In genomic region chr12:10941916-10942607, GRCh38 we compare ENCODE assay signal across 15 cellular contexts. TPM values are rescaled to one million over a fixed set of nuclear protein-coding genes. Genes with fewer than 3 reads are reported as not detected.
DNase-seq lines count a peak whose midpoint lies in the region; ATAC-seq, FAIRE-seq and TF ChIP-seq lines count a peak whose summit lies in the region.
"Had no signal": no experiment of that assay in that cellular context is flagged by ENCODE, and none has a peak within 500 bp of the region (broad histone marks: within the 10 kb centered on the region; RNA-seq: fewer than 3 reads in every experiment).

No MANE protein-coding gene starts in this region.

- H3K9me3 ChIP-seq in HUES6 (ENCODE audit: control insufficient read depth, insufficient read depth, low read depth, low read length) (peaks cover 27% of the 10 kb centered on the region), GM12878 (replicated peaks; ENCODE audit: control insufficient read depth, insufficient read depth, low read length) (no peaks in the 10 kb centered on the region; the same call in 2 of the 3 replicates), right lobe of liver (no peaks in the 10 kb centered on the region)

- H3K27me3 ChIP-seq in HUES6 (ENCODE audit: control insufficient read depth, insufficient read depth, low read length) (no peaks in the 10 kb centered on the region), GM12878 (replicated peaks in 1 of 2; ENCODE audit: control insufficient read depth in 2 of 2, insufficient read depth in 2 of 2, low read length in 1 of 2) (no peaks in the 10 kb centered on the region), right lobe of liver (no peaks in the 10 kb centered on the region)
- H3K27me3 ChIP-seq: BLaER1 treated with 17β-estradiol and CSF1 and Interleukin-3, amounts not matched to agents 10 nM and 100 nM had no signal

- BruUV-seq in GM12878 (replicated peaks; lab: Mats Ljungman, UMichigan): no TSS peak

- H3K4me2 ChIP-seq in GM12878 (ENCODE audit: control insufficient read depth, insufficient read depth): no peak overlapping the region
- H3K4me2 ChIP-seq: BLaER1 treated with 17β-estradiol and CSF1 and Interleukin-3, amounts not matched to agents 10 nM and 100 nM had no signal

- no peak for FAIRE-seq in GM12878 (lab: Jason Lieb, UNC)
- FAIRE-seq: HTR-8/SVneo had no signal

- in situ Hi-C loops in Caki2 (cut with HindIII; ENCODE audit: low pct_unique_long_range_greater_than_20kb, low sequenced_read_pairs): no loop called here
- in situ Hi-C loops in GM12878 (cut with MboI): no loop called here

- WGBS in GM12878 (ENCODE audit: insufficient coverage, insufficient replicate concordance, low lambda C conversion rate, missing lambda C conversion rate): 96% methylated on average over 4 of the region's 4 CpGs
- WGBS in right lobe of liver (ENCODE audit: insufficient coverage, low coverage, low lambda C conversion rate, missing lambda C conversion rate): 100% methylated on average over 1 of the region's 4 CpGs

- H4K20me1 ChIP-seq in GM12878 (ENCODE audit: control insufficient read depth, insufficient read depth): no peaks in the 10 kb centered on the region
- H4K20me1 ChIP-seq: BLaER1 treated with 17β-estradiol and CSF1 and Interleukin-3, amounts not matched to agents 10 nM and 100 nM had no signal

- H3K4me3 ChIP-seq in HUES6 (ENCODE audit: low read depth, low read length) (no peak overlapping the region), GM12878 (no peak overlapping the region), right lobe of liver (no peak overlapping the region)
- H3K4me3 ChIP-seq: BLaER1 treated with 17β-estradiol and CSF1 and Interleukin-3, amounts not matched to agents 10 nM and 100 nM had no signal

- TF ChIP-seq POLR2A in GM12878 (IDR thresholded peaks at IDR 0.05; ENCODE audit: low read depth, low read length): no peak
- no peak for TF ChIP-seq POLR2A in right lobe of liver (IDR thresholded peaks at IDR 0.05)

- TF ChIP-seq RAD21 in GM12878 (IDR thresholded peaks at IDR 0.05; ENCODE audit: insufficient read depth, low read depth, low read length): no peak

- ATAC-seq in GM12878: peak; percentile 24
- ATAC-seq in right lobe of liver: peak; percentile 26 to 37 (median 32)
- ATAC-seq in omental fat pad (ENCODE audit: low FRiP score): no peak
- ATAC-seq: naive thymus-derived CD8-positive, alpha-beta T cell had no signal

- H2AFZ ChIP-seq in GM12878 (ENCODE audit: control insufficient read depth, low read depth, low read length): no peak overlapping the region

- TF ChIP-seq CTCF in GM12878 (IDR thresholded peaks at IDR 0.05 in 2 of 3, conservative IDR thresholded peaks at IDR 0.05 in 1 of 3; ENCODE audit: control insufficient read depth in 2 of 3, extremely low read depth in 1 of 3, insufficient read depth in 1 of 3, low read depth in 3 of 3, low read length in 3 of 3) (no peak), right lobe of liver (IDR thresholded peaks at IDR 0.05) (no peak), omental fat pad (IDR thresholded peaks at IDR 0.05) (no peak)

- SMC1A ChIA-PET in GM12878 (lab: Charles Lee; ENCODE audit: uncharacterized antibody, unreplicated experiment): interaction anchor here (0.5 to 2.1 kb wide), 5 partner anchors 9 to 236 kb away, joined by 3 to 7 read pairs (median 3); no protein-coding TSS in a partner anchor

- POLR2A ChIA-PET in GM12878 (lab: Charles Lee): interaction anchor here (0.6 kb wide), 1 partner anchor 289 kb away, joined by 3 read pairs; no protein-coding TSS in a partner anchor

- no peak for TF ChIP-seq EP300 in GM12878 (IDR thresholded peaks at IDR 0.05; ENCODE audit: borderline replicate concordance in 1 of 2, control insufficient read depth in 1 of 2, low read depth in 2 of 2, low read length in 2 of 2)

- no peaks in the 10 kb centered on the region for H3K79me2 ChIP-seq in GM12878 (ENCODE audit: control insufficient read depth, insufficient read depth, low read length)

- H3K4me1 ChIP-seq in HUES6 (ENCODE audit: control insufficient read depth, insufficient read depth, low read length) (peaks cover 12% of the 10 kb centered on the region), GM12878 (ENCODE audit: control insufficient read depth, insufficient read depth, low read length) (no peaks in the 10 kb centered on the region), right lobe of liver (no peaks in the 10 kb centered on the region)
- H3K4me1 ChIP-seq: BLaER1 treated with 17β-estradiol and CSF1 and Interleukin-3, amounts not matched to agents 10 nM and 100 nM had no signal

- H3K9ac ChIP-seq in HUES6 (ENCODE audit: low read length) (peak overlapping the region; percentile 71), GM12878 (ENCODE audit: control insufficient read depth, insufficient read depth, low read length) (no peak overlapping the region)
- H3K9ac ChIP-seq: BLaER1 treated with 17β-estradiol and CSF1 and Interleukin-3, amounts not matched to agents 10 nM and 100 nM had no signal

- CTCF ChIA-PET in GM12878 (lab: Yijun Ruan, JAX): interaction anchor here (1.5 kb wide), 1 partner anchor 8 kb away, joined by 3 read pairs; no protein-coding TSS in a partner anchor

- RAD21 ChIA-PET in GM12878 (lab: Charles Lee; ENCODE audit: unreplicated experiment): no interaction called here

- no peaks in the 10 kb centered on the region for H3K36me3 ChIP-seq in HUES6 (ENCODE audit: control insufficient read depth, insufficient read depth, low read length)
- H3K36me3 ChIP-seq in GM12878 (ENCODE audit: control insufficient read depth in 2 of 2, insufficient read depth in 2 of 2, low read length in 1 of 2): no peaks in the 10 kb centered on the region
- no peaks in the 10 kb centered on the region for H3K36me3 ChIP-seq in right lobe of liver

- peak overlapping the region; percentile 62; the same call in 1 of the 2 replicates for H3K27ac ChIP-seq in HUES6 (ENCODE audit: low read depth, low read length)
- H3K27ac ChIP-seq in GM12878 (ENCODE audit: control insufficient read depth, insufficient read depth): no peak overlapping the region
- H3K27ac ChIP-seq in right lobe of liver: no peak overlapping the region
- H3K27ac ChIP-seq: BLaER1 treated with 17β-estradiol and CSF1 and Interleukin-3, amounts not matched to agents 10 nM and 100 nM had no signal

- DNase-seq in Caki2 (ENCODE audit: low read depth) (peak; percentile 71), GM12878 (ENCODE audit: low read depth, low spot score) (peak; percentile 9), right lobe of liver (no peak), omental fat pad (ENCODE audit: low spot score) (no peak), COLO829 (ENCODE audit: low spot score) (no peak), GF-D8 (lab: John Stamatoyannopoulos, UW) (no peak)
- DNase-seq in stimulated activated CD4-positive, alpha-beta T cell treated with anti-CD3 and anti-CD28 coated beads, Interleukin-4, amount 100 ng/mL, for 1 hour: no peak
- DNase-seq: activated B cell treated with CpG ODN at 0.5 μM for 24 hours; activated effector memory CD4-positive, alpha-beta T cell treated with Interleukin-2 at 50 U/mL for 16 hours; hippocampal formation; naive thymus-derived CD8-positive, alpha-beta T cell; NCI-H2029 had no signal

- intact Hi-C loops in GM12878 (cut with micrococcal nuclease; ENCODE audit: unreplicated experiment): no loop called here
- intact Hi-C loops in right lobe of liver (cut with DNase I): no loop called here

RNA-seq across cellular contexts. Expression of gene TAS2R14, which starts 3.0 kb away (rescaled TPM):
- total RNA-seq in Caki2 (2014; rRNA removed; shearing (Covaris generic); ENCODE audit: low replicate concordance): not detected in 2 replicates
- total RNA-seq in GM12878 (2013; cell fraction: nucleolus; rRNA removed): 110 and 116 TPM in 2 replicates
- total RNA-seq in GM12878 (2014; rRNA removed) (3.0 and 5.6 TPM in 2 replicates), GM12878 (2014; rRNA removed; fragmentation: Illumina TruSeq; extraction: Trizol) (4.4 and 5.6 TPM in 2 replicates), GM12878 (2021) (1.5 and 1.8 TPM in 2 replicates), right lobe of liver (1 to 10 TPM in 3 of 6 experiments, under 1 TPM in 3; 0.81 to 4.2 (median 1.6) TPM), omental fat pad (1 to 10 TPM; 1.9 to 8.7 (median 3.0) TPM)
- 0.92 TPM for polyA plus RNA-seq in GM12878 (2011; ENCODE audit: low read depth)
- polyA plus RNA-seq in GM12878 (2011; rRNA removed) (3.2 and 5.5 TPM in 2 replicates), GM12878 (2014; fragmentation: Illumina TruSeq; extraction: Trizol) (2.0 and 2.6 TPM in 2 replicates), GM12878 (2014; fragmentation: Nextera tagmentation; extraction: Ambion mirVana) (1 to 10 TPM; 1.6 to 3.1 TPM), GM12878 (2014; rRNA removed) (0.71 and 1.2 TPM in 2 replicates), GM12878 (2016; fragmentation: Nextera tagmentation; extraction: Ambion mirVana) (1 to 10 TPM; 1.7 to 2.3 TPM)
- polyA plus RNA-seq in GM12878 (2011; cell fraction: cytosol; rRNA removed): 0.34 and 0.40 TPM in 2 replicates
- 10.8 and 12.6 TPM in 2 replicates for polyA plus RNA-seq in GM12878 (2011; cell fraction: nucleus; rRNA removed)
- 0.86 and 1.7 TPM in 2 replicates for polyA plus RNA-seq in GM12878 (2012)
- polyA minus RNA-seq in GM12878 (2011; rRNA and poly(A)+ RNA removed): 7.8 and 11.6 TPM in 2 replicates
- polyA minus RNA-seq in GM12878 (2011; cell fraction: cytosol; rRNA and poly(A)+ RNA removed): 0.67 TPM in 1 of 2 replicates, not detected in the other
- 30.5 and 48.6 TPM in 2 replicates for polyA minus RNA-seq in GM12878 (2011; cell fraction: nucleus; rRNA and poly(A)+ RNA removed)

RNA-seq across cellular contexts. Expression of gene PRH2, which starts 13.0 kb away (rescaled TPM):
- total RNA-seq in Caki2 (2014; rRNA removed; shearing (Covaris generic); ENCODE audit: low replicate concordance): not detected in 2 replicates
- not detected in 2 replicates for total RNA-seq in GM12878 (2013; cell fraction: nucleolus; rRNA removed)
- total RNA-seq in GM12878 (2014; rRNA removed) (not detected in 2 replicates), GM12878 (2014; rRNA removed; fragmentation: Illumina TruSeq; extraction: Trizol) (not detected in 2 replicates), GM12878 (2021) (not detected in 2 replicates), right lobe of liver (not detected), omental fat pad (not detected)
- not detected for polyA plus RNA-seq in GM12878 (2011; ENCODE audit: low read depth)
- polyA plus RNA-seq in GM12878 (2011; rRNA removed) (0.14 TPM in 1 of 2 replicates, not detected in the other), GM12878 (2014; fragmentation: Illumina TruSeq; extraction: Trizol) (not detected in 2 replicates), GM12878 (2014; fragmentation: Nextera tagmentation; extraction: Ambion mirVana) (not detected), GM12878 (2014; rRNA removed) (not detected in 2 replicates), GM12878 (2016; fragmentation: Nextera tagmentation; extraction: Ambion mirVana) (under 1 TPM in 1 of 2 experiments, not detected in 1; 0.50 TPM)
- polyA plus RNA-seq in GM12878 (2011; cell fraction: cytosol; rRNA removed): not detected in 2 replicates
- not detected in 2 replicates for polyA plus RNA-seq in GM12878 (2011; cell fraction: nucleus; rRNA removed)
- not detected in 2 replicates for polyA plus RNA-seq in GM12878 (2012)
- polyA minus RNA-seq in GM12878 (2011; rRNA and poly(A)+ RNA removed): not detected in 2 replicates
- not detected in 2 replicates for polyA minus RNA-seq in GM12878 (2011; cell fraction: cytosol; rRNA and poly(A)+ RNA removed)
- 0.96 TPM in 1 of 2 replicates, not detected in the other for polyA minus RNA-seq in GM12878 (2011; cell fraction: nucleus; rRNA and poly(A)+ RNA removed)
- total RNA-seq: activated B cell treated with CpG ODN at 0.5 μM for 24 hours; naive thymus-derived CD8-positive, alpha-beta T cell had no signal
- polyA plus RNA-seq: naive thymus-derived CD8-positive, alpha-beta T cell had no signal

RNA-seq across cellular contexts. Expression of gene TAS2R13, which starts 32.7 kb away (rescaled TPM):
- not detected in 2 replicates for total RNA-seq in Caki2 (2014; rRNA removed; shearing (Covaris generic); ENCODE audit: low replicate concordance)
- total RNA-seq in GM12878 (2013; cell fraction: nucleolus; rRNA removed): 68.7 and 78.7 TPM in 2 replicates
- total RNA-seq in GM12878 (2014; rRNA removed) (1.8 and 1.9 TPM in 2 replicates), GM12878 (2014; rRNA removed; fragmentation: Illumina TruSeq; extraction: Trizol) (2.2 and 2.9 TPM in 2 replicates), GM12878 (2021) (0.72 and 1.0 TPM in 2 replicates), right lobe of liver (1 to 10 TPM in 2 of 6 experiments, under 1 TPM in 4; 0.51 to 2.4 (median 0.81) TPM), omental fat pad (1 to 10 TPM; 1.3 to 5.5 (median 3.0) TPM)
- polyA plus RNA-seq in GM12878 (2011; ENCODE audit: low read depth): not detected
- polyA plus RNA-seq in GM12878 (2011; rRNA removed) (0.30 and 0.75 TPM in 2 replicates), GM12878 (2014; fragmentation: Illumina TruSeq; extraction: Trizol) (0.12 TPM in 1 of 2 replicates, not detected in the other), GM12878 (2014; fragmentation: Nextera tagmentation; extraction: Ambion mirVana) (not detected), GM12878 (2014; rRNA removed) (0.13 TPM in 1 of 2 replicates, not detected in the other), GM12878 (2016; fragmentation: Nextera tagmentation; extraction: Ambion mirVana) (not detected)
- not detected in 2 replicates for polyA plus RNA-seq in GM12878 (2011; cell fraction: cytosol; rRNA removed)
- polyA plus RNA-seq in GM12878 (2011; cell fraction: nucleus; rRNA removed): 1.3 and 2.0 TPM in 2 replicates
- not detected in 2 replicates for polyA plus RNA-seq in GM12878 (2012)
- 8.0 and 9.1 TPM in 2 replicates for polyA minus RNA-seq in GM12878 (2011; rRNA and poly(A)+ RNA removed)
- not detected in 2 replicates for polyA minus RNA-seq in GM12878 (2011; cell fraction: cytosol; rRNA and poly(A)+ RNA removed)
- polyA minus RNA-seq in GM12878 (2011; cell fraction: nucleus; rRNA and poly(A)+ RNA removed): 14.1 and 27.2 TPM in 2 replicates
- polyA plus RNA-seq: naive thymus-derived CD8-positive, alpha-beta T cell had no signal

RNA-seq across cellular contexts. Expression of gene TAS2R50, which starts 44.6 kb away (rescaled TPM):
- not detected in 2 replicates for total RNA-seq in Caki2 (2014; rRNA removed; shearing (Covaris generic); ENCODE audit: low replicate concordance)
- total RNA-seq in GM12878 (2013; cell fraction: nucleolus; rRNA removed): 87.4 and 92.9 TPM in 2 replicates
- total RNA-seq in GM12878 (2014; rRNA removed) (3.2 and 3.4 TPM in 2 replicates), GM12878 (2014; rRNA removed; fragmentation: Illumina TruSeq; extraction: Trizol) (2.8 and 3.1 TPM in 2 replicates), GM12878 (2021) (0.74 and 1.6 TPM in 2 replicates), right lobe of liver (1 to 10 TPM in 2 of 6 experiments, under 1 TPM in 4; 0.60 to 1.7 (median 0.78) TPM), omental fat pad (10 to 100 TPM in 1 of 4 donors, 1 to 10 TPM in 3; 2.0 to 12.1 (median 3.8) TPM)
- not detected for polyA plus RNA-seq in GM12878 (2011; ENCODE audit: low read depth)
- polyA plus RNA-seq in GM12878 (2011; rRNA removed) (0.69 and 0.78 TPM in 2 replicates), GM12878 (2014; fragmentation: Illumina TruSeq; extraction: Trizol) (not detected in 2 replicates), GM12878 (2014; fragmentation: Nextera tagmentation; extraction: Ambion mirVana) (not detected), GM12878 (2014; rRNA removed) (0.13 TPM in 1 of 2 replicates, not detected in the other), GM12878 (2016; fragmentation: Nextera tagmentation; extraction: Ambion mirVana) (under 1 TPM in 1 of 2 experiments, not detected in 1; 0.33 TPM)
- not detected in 2 replicates for polyA plus RNA-seq in GM12878 (2011; cell fraction: cytosol; rRNA removed)
- polyA plus RNA-seq in GM12878 (2011; cell fraction: nucleus; rRNA removed): 2.1 and 2.5 TPM in 2 replicates
- polyA plus RNA-seq in GM12878 (2012): 0.11 TPM in 1 of 2 replicates, not detected in the other
- 18.9 and 20.8 TPM in 2 replicates for polyA minus RNA-seq in GM12878 (2011; rRNA and poly(A)+ RNA removed)
- polyA minus RNA-seq in GM12878 (2011; cell fraction: cytosol; rRNA and poly(A)+ RNA removed): not detected in 2 replicates
- 35.7 and 57.3 TPM in 2 replicates for polyA minus RNA-seq in GM12878 (2011; cell fraction: nucleus; rRNA and poly(A)+ RNA removed)
- polyA plus RNA-seq: naive thymus-derived CD8-positive, alpha-beta T cell had no signal

RNA-seq across cellular contexts. Expression of gene TAS2R20, which starts 56.0 kb away (rescaled TPM):
- total RNA-seq in Caki2 (2014; rRNA removed; shearing (Covaris generic); ENCODE audit: low replicate concordance): not detected in 2 replicates
- total RNA-seq in GM12878 (2013; cell fraction: nucleolus; rRNA removed): 90.4 and 92.2 TPM in 2 replicates
- total RNA-seq in GM12878 (2014; rRNA removed) (3.9 and 4.6 TPM in 2 replicates), GM12878 (2014; rRNA removed; fragmentation: Illumina TruSeq; extraction: Trizol) (3.4 and 4.1 TPM in 2 replicates), GM12878 (2021) (1.2 and 1.9 TPM in 2 replicates), right lobe of liver (1 to 10 TPM in 4 of 6 experiments, under 1 TPM in 2; 0.46 to 3.0 (median 1.6) TPM), omental fat pad (1 to 10 TPM; 2.6 to 4.6 (median 4.3) TPM)
- 0.33 TPM for polyA plus RNA-seq in GM12878 (2011; ENCODE audit: low read depth)
- polyA plus RNA-seq in GM12878 (2011; rRNA removed) (1.8 and 2.5 TPM in 2 replicates), GM12878 (2014; fragmentation: Illumina TruSeq; extraction: Trizol) (0.78 and 1.4 TPM in 2 replicates), GM12878 (2014; fragmentation: Nextera tagmentation; extraction: Ambion mirVana) (under 1 TPM; 0.07 to 0.19 TPM), GM12878 (2014; rRNA removed) (0.53 and 1.2 TPM in 2 replicates), GM12878 (2016; fragmentation: Nextera tagmentation; extraction: Ambion mirVana) (under 1 TPM; 0.09 to 0.23 TPM)
- polyA plus RNA-seq in GM12878 (2011; cell fraction: cytosol; rRNA removed): 0.07 and 0.10 TPM in 2 replicates
- 7.0 and 7.8 TPM in 2 replicates for polyA plus RNA-seq in GM12878 (2011; cell fraction: nucleus; rRNA removed)
- 0.45 and 0.62 TPM in 2 replicates for polyA plus RNA-seq in GM12878 (2012)
- 16.2 and 17.2 TPM in 2 replicates for polyA minus RNA-seq in GM12878 (2011; rRNA and poly(A)+ RNA removed)
- not detected in 2 replicates for polyA minus RNA-seq in GM12878 (2011; cell fraction: cytosol; rRNA and poly(A)+ RNA removed)
- polyA minus RNA-seq in GM12878 (2011; cell fraction: nucleus; rRNA and poly(A)+ RNA removed): 38.0 and 47.2 TPM in 2 replicates

Comparison
In these comparisons a context has a peak if more than half of its experiments do, and no peak if none do; other contexts are left out.
1. DNase-seq: peak in Caki2 (single experiment) and GM12878 (single experiment); none in right lobe of liver (0 of 3), omental fat pad (single experiment), stimulated activated CD4-positive, alpha-beta T cell treated with anti-CD3 and anti-CD28 coated beads, Interleukin-4, amount 100 ng/mL, for 1 hour (single experiment), COLO829 (single experiment) and GF-D8 (single experiment).